8 cellular contexts compared by ENCODE assay signal in the genomic region with DNA sequence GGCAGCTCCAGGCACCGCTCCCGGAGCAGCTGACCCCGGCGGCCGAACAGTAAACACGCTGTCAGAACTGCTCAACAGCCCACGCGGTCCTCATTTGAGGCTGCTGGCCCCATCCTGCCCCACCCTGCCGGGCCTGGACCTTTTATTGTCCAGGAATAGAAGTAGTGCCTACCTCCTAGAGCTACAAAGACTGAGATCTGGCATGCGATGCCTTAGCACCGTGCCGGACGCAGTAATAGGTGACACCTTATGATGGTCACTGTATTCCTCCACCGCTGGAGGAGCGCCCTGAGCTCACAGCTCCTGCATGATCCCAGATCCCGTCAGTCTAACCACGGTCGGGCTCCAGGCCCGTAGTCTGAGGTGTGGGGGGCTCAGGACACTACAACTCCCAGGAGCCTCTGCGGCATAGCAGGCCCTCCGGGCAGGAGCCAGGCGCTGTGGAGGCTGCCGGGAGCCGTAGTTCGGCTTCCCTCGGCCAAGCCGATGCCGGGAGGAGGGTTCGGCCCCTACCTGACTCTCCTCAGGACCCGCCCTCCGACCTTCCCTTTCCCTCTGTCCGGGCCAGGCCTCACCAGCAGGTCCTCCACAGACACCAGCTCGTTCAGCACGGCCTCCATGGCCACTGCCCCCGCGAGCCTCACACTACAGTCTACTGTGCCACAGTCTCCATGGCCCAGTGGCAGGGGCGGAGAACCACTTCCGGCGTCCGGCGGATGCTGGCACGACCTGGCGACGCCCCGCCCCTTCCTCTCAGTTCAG. TPM values are rescaled to one million over a fixed set of nuclear protein-coding genes. Genes with fewer than 3 reads are reported as not detected.
DNase-seq lines count a peak whose midpoint lies in the region; ATAC-seq and TF ChIP-seq lines count a peak whose summit lies in the region.

A gene (minus strand): TSS at position 697 of the 762 bp plus-strand sequence. CDS start 77 bp downstream, at position 620.

- H3K9me3 ChIP-seq in ovary: no peaks in the 10 kb centered on the region
- H3K9me3 ChIP-seq in thyroid gland: no peaks in the 10 kb centered on the region

- TF ChIP-seq POLR2A in GM10847 (IDR thresholded peaks at IDR 0.05; ENCODE audit: extremely low read depth, insufficient read length) (peak; percentile 69), ovary (IDR thresholded peaks at IDR 0.05) (peak; percentile 89), thyroid gland (IDR thresholded peaks at IDR 0.05) (peak; percentile 34 to 81)

- peaks cover 31% of the 10 kb centered on the region for H3K4me1 Mint-ChIP-seq in activated naive CD8-positive, alpha-beta T cell (ENCODE audit: low read depth)
- H3K4me1 Mint-ChIP-seq in glutamatergic neuron (ENCODE audit: low read depth, unreplicated experiment): peaks cover 6% of the 10 kb centered on the region

- peak within 1 kb of the TSS; percentile 98 for H3K27ac Mint-ChIP-seq in activated naive CD8-positive, alpha-beta T cell
- H3K27ac Mint-ChIP-seq in glutamatergic neuron (ENCODE audit: unreplicated experiment): peak within 1 kb of the TSS; percentile 93

- 0 to 1% (median 0%) methylated on average over 27 to 45 of the region's 45 CpGs for WGBS in ovary, 3 donors
- WGBS in thyroid gland, 2 donors: 0 to 1% methylated on average over 10 to 39 of the region's 45 CpGs

- H3K27me3 ChIP-seq in ovary (no peaks in the 10 kb centered on the region), thyroid gland (no peaks in the 10 kb centered on the region)

- H3K4me3 ChIP-seq in ovary (peak within 1 kb of the TSS; percentile 82), thyroid gland (replicated peaks in 1 of 3) (peak within 1 kb of the TSS; percentile 12 to 81 (median 72))

- H3K36me3 ChIP-seq in ovary (no peaks in the 10 kb centered on the region), thyroid gland (peaks cover 8 to 16% of the 10 kb centered on the region in 2 donors)

- DNase-seq in NCI-H1092 treated with DMSO at 0.1 percent for 48 hours (lab: John Stamatoyannopoulos, UW) (peak; percentile 97), SKM-1 (lab: John Stamatoyannopoulos, UW; ENCODE audit: unreplicated experiment) (peak; percentile 88), glutamatergic neuron (peak; percentile 97), ovary (peak; percentile 92 to 96 (median 92)), thyroid gland (peak; percentile 95 to 96)

- peak within 1 kb of the TSS; percentile 98 for H3K4me3 Mint-ChIP-seq in activated naive CD8-positive, alpha-beta T cell
- peak within 1 kb of the TSS; percentile 98 for H3K4me3 Mint-ChIP-seq in glutamatergic neuron (ENCODE audit: unreplicated experiment)

- intact Hi-C loops in ovary (cut with DNase I) (loop anchor here in 1 of 4 donors (5.0 to 10.0 kb wide), 2 partner anchors 77 to 370 kb away; a partner anchor contains a TSS), thyroid gland (cut with DNase I) (no loop called here)

- TF ChIP-seq CTCF in glutamatergic neuron (IDR thresholded peaks at IDR 0.05; ENCODE audit: partially characterized antibody, unreplicated experiment): peak; percentile 90
- peak in 1 of 3 donors; percentile 90 for TF ChIP-seq CTCF in ovary (IDR thresholded peaks at IDR 0.05)
- peak in 5 of 6 experiments; percentile 80 to 94 (median 83) for TF ChIP-seq CTCF in thyroid gland (IDR thresholded peaks at IDR 0.05)

- no peak for TF ChIP-seq EP300 in ovary (IDR thresholded peaks at IDR 0.05)

- H3K27ac ChIP-seq in ovary (peak within 1 kb of the TSS; percentile 81 to 88), thyroid gland (peak within 1 kb of the TSS; percentile 96 to 97 (median 97))

- H3K4me1 ChIP-seq in ovary (ENCODE audit: insufficient read depth): peaks cover 5% of the 10 kb centered on the region
- peaks cover 17 to 26% of the 10 kb centered on the region in 2 donors for H3K4me1 ChIP-seq in thyroid gland

- no peaks in the 10 kb centered on the region for H3K9me3 Mint-ChIP-seq in activated naive CD8-positive, alpha-beta T cell (ENCODE audit: low read depth)
- H3K9me3 Mint-ChIP-seq in glutamatergic neuron (ENCODE audit: unreplicated experiment): peaks cover 5% of the 10 kb centered on the region

- H3K36me3 Mint-ChIP-seq in activated naive CD8-positive, alpha-beta T cell: peaks cover 2% of the 10 kb centered on the region
- no peaks in the 10 kb centered on the region for H3K36me3 Mint-ChIP-seq in glutamatergic neuron (ENCODE audit: unreplicated experiment)

- peak; percentile 91 for ATAC-seq in HG02610 (IDR thresholded peaks at IDR 0.05; ENCODE audit: unreplicated experiment)

- no peaks in the 10 kb centered on the region for H3K27me3 Mint-ChIP-seq in activated naive CD8-positive, alpha-beta T cell
- peaks cover 5% of the 10 kb centered on the region for H3K27me3 Mint-ChIP-seq in glutamatergic neuron (ENCODE audit: unreplicated experiment)

RNA-seq across cellular contexts. Expression of the gene that starts here (rescaled TPM):
- total RNA-seq in glutamatergic neuron (ENCODE audit: unreplicated experiment) (128 TPM), ovary (100 to 1,000 TPM; 146 to 262 (median 178) TPM), thyroid gland (100 to 1,000 TPM; 157 to 361 (median 297) TPM)
- polyA plus RNA-seq in ovary: 100 to 1,000 TPM in 1 of 2 donors, 10 to 100 TPM in 1; 83.2 to 234 TPM

Comparison
In these comparisons a context has a peak if more than half of its experiments do, and no peak if none do; other contexts are left out.
1. Peak in every context shown above with its lines: DNase-seq, ATAC-seq, H3K4me3 ChIP-seq and H3K27ac ChIP-seq.